ENCODE assay signal across 9 cellular contexts in the genomic region with DNA sequence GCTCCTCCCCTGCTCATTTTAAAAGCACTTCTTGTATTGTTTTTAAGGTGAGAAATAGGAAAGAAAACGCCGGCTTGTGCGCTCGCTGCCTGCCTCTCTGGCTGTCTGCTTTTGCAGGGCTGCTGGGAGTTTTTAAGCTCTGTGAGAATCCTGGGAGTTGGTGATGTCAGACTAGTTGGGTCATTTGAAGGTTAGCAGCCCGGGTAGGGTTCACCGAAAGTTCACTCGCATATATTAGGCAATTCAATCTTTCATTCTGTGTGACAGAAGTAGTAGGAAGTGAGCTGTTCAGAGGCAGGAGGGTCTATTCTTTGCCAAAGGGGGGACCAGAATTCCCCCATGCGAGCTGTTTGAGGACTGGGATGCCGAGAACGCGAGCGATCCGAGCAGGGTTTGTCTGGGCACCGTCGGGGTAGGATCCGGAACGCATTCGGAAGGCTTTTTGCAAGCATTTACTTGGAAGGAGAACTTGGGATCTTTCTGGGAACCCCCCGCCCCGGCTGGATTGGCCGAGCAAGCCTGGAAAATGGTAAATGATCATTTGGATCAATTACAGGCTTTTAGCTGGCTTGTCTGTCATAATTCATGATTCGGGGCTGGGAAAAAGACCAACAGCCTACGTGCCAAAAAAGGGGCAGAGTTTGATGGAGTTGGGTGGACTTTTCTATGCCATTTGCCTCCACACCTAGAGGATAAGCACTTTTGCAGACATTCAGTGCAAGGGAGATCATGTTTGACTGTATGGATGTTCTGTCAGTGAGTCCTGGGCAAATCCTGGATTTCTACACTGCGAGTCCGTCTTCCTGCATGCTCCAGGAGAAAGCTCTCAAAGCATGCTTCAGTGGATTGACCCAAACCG. TPM values are rescaled to one million over a fixed set of nuclear protein-coding genes. Genes with fewer than 3 reads are reported as not detected.
DNase-seq lines count a peak whose midpoint lies in the region; ATAC-seq lines count a peak whose summit lies in the region.
"Had no signal": no experiment of that assay in that cellular context is flagged by ENCODE, and none has a peak within 500 bp of the region (broad histone marks: within the 10 kb centered on the region; RNA-seq: fewer than 3 reads in every experiment).

RARB (plus strand) TSS at position 261 of the 859 bp plus-strand sequence; CDS start at position 730, 469 bp downstream.

- intact Hi-C loops in Right ventricle myocardium inferior (cut with DNase I): loop anchor here (1.0 to 10.0 kb wide), 7 partner anchors 39 to 406 kb away; no protein-coding TSS in a partner anchor

- no peaks in the 10 kb centered on the region for H3K36me3 ChIP-seq in MG63
- no peaks in the 10 kb centered on the region for H3K36me3 ChIP-seq in adipocyte (ENCODE audit: control insufficient read depth, insufficient read depth, low read length, severe bottlenecking)

- ATAC-seq in Right ventricle myocardium inferior: peak; percentile 93

- H3K9me3 ChIP-seq in MG63 (no peaks in the 10 kb centered on the region), adipocyte (ENCODE audit: control insufficient read depth, low read length) (no peaks in the 10 kb centered on the region)

- H3K4me1 ChIP-seq in adipocyte (ENCODE audit: control insufficient read depth, insufficient read depth, low read length): peaks cover 13% of the 10 kb centered on the region

- H3K9ac ChIP-seq in adipocyte (ENCODE audit: low read length): peak within 1 kb of the TSS; percentile 82

- H3K4me3 ChIP-seq in MG63: peak within 1 kb of the TSS; percentile 50
- H3K4me3 ChIP-seq in adipocyte (ENCODE audit: low read length): peak within 1 kb of the TSS; percentile 85

- H3K27me3 ChIP-seq in MG63 (no peaks in the 10 kb centered on the region), adipocyte (replicated peaks; ENCODE audit: control insufficient read depth, insufficient read depth, low read length) (no peaks in the 10 kb centered on the region)

- DNase-seq in NCI-H1417 (lab: John Stamatoyannopoulos, UW) (peak in 2 of 3 experiments; percentile 14 to 55), NCI-H1417 treated with DMSO at 0.1 percent for 48 hours (lab: John Stamatoyannopoulos, UW) (no peak), MG63 (peak; percentile 56), adipocyte (ENCODE audit: low read depth) (peak; percentile 97), Right ventricle myocardium inferior (ENCODE audit: missing footprints) (peak; percentile 83), nucleus accumbens (lab: John Stamatoyannopoulos, UW) (peak in 54 of 56 donors; percentile 7 to 89 (median 63)), T1000 (lab: John Stamatoyannopoulos, UW) (no peak), HT-29 (ENCODE audit: low spot score) (no peak)
- DNase-seq: CD4-positive, CD25-positive, alpha-beta regulatory T cell had no signal

RNA-seq across cellular contexts. Expression of gene RARB, which starts in this region (rescaled TPM):
- total RNA-seq in MG63 (2014; rRNA removed; shearing (Covaris generic); ENCODE audit: low replicate concordance): 1.5 and 2.4 TPM in 2 replicates
- 17.5 TPM for total RNA-seq in Right ventricle myocardium inferior
- not detected in 2 replicates for total RNA-seq in HT-29 (2014; rRNA removed; shearing (Covaris generic))
- total RNA-seq: CD4-positive, CD25-positive, alpha-beta regulatory T cell had no signal

Comparison
In these comparisons a context has a peak if more than half of its experiments do, and no peak if none do; other contexts are left out.
1. DNase-seq: peak in NCI-H1417 (2 of 3), MG63 (single experiment), adipocyte (single experiment), Right ventricle myocardium inferior (single experiment) and nucleus accumbens (54 of 56); none in NCI-H1417 treated with DMSO at 0.1 percent for 48 hours (single experiment), T1000 (single experiment) and HT-29 (single experiment).